ENCODE assay signal across 8 cellular contexts in genomic region chr16:88686439-88687253, GRCh38. TPM values are rescaled to one million over a fixed set of nuclear protein-coding genes. Genes with fewer than 3 reads are reported as not detected.
A peak's percentile ranks its signal among the peaks of the same experiment; 100 is the strongest.
DNase-seq lines count a peak whose midpoint lies in the region; ATAC-seq lines count a peak whose summit lies in the region.

Gene SNAI3, minus strand, starts transcription at chr16:88686507. Its CDS starts 101 bp downstream, at chr16:88686406.

- no peaks in the 10 kb centered on the region for H3K9me3 Mint-ChIP-seq in memory B cell

- peak within 1 kb of the TSS; percentile 25 to 43 for H3K9ac ChIP-seq in duodenal mucosa (ENCODE audit: low read depth in 1 of 2, low read length in 2 of 2)

- H3K36me3 ChIP-seq in duodenal mucosa (ENCODE audit: control insufficient read depth in 1 of 2, insufficient read depth in 2 of 2, low read length in 2 of 2): no peaks in the 10 kb centered on the region

- H3K4me3 ChIP-seq in duodenal mucosa (ENCODE audit: low read depth in 1 of 2, low read length in 2 of 2): peak within 1 kb of the TSS; percentile 70

- DNase-seq in A172 (ENCODE audit: low spot score) (peak; percentile 52), NCI-H446 treated with DMSO at 0.1 percent for 48 hours (lab: John Stamatoyannopoulos, UW) (peak; percentile 6), memory B cell (ENCODE audit: low spot score in 2 of 2) (peak; percentile 87)
- DNase-seq in activated CD4-positive, alpha-beta T cell treated with anti-CD3 and anti-CD28 coated beads, Interleukin-2, amount 50 U/mL, for 1 hour: peak; percentile 79
- DNase-seq in stimulated activated CD8-positive, alpha-beta memory T cell treated with anti-CD3 and anti-CD28 coated beads, Interleukin-12 subunit alpha, Interleukin-12 subunit beta, amount 100 ng/mL, for 24 hours (ENCODE audit: extremely low read depth): peak; percentile 67

- ATAC-seq in GM18517 (IDR thresholded peaks at IDR 0.05; ENCODE audit: unreplicated experiment) (peak; percentile 64), HG03097 (IDR thresholded peaks at IDR 0.05; ENCODE audit: low FRiP score, unreplicated experiment) (peak; percentile 51), memory B cell (ENCODE audit: low read depth) (peak; percentile 70)

- peaks cover 25% of the 10 kb centered on the region for H3K4me1 Mint-ChIP-seq in memory B cell

- no peak within 1 kb of the TSS for H3K27ac Mint-ChIP-seq in memory B cell

- H3K9me3 ChIP-seq in duodenal mucosa (ENCODE audit: control insufficient read depth in 1 of 2, low read length in 2 of 2): no peaks in the 10 kb centered on the region

- H3K27ac ChIP-seq in duodenal mucosa (ENCODE audit: low read depth, low read length): no peak within 1 kb of the TSS

- H3K4me1 ChIP-seq in duodenal mucosa (ENCODE audit: control insufficient read depth in 1 of 2, insufficient read depth in 2 of 2, low read length in 2 of 2): peaks cover 33 to 54% of the 10 kb centered on the region in 2 donors

- H3K4me3 Mint-ChIP-seq in memory B cell: peak within 1 kb of the TSS; percentile 88

- peaks cover 4 to 5% of the 10 kb centered on the region in 2 donors for H3K27me3 ChIP-seq in duodenal mucosa (ENCODE audit: control insufficient read depth in 1 of 2, insufficient read depth in 2 of 2, low read length in 2 of 2)

- H3K27me3 Mint-ChIP-seq in memory B cell: no peaks in the 10 kb centered on the region

- H3K36me3 Mint-ChIP-seq in memory B cell: no peaks in the 10 kb centered on the region

RNA-seq across cellular contexts. Expression of gene SNAI3, which starts in this region (rescaled TPM):
- not detected in 2 replicates for total RNA-seq in A172 (2014; rRNA removed; shearing (Covaris generic))

Comparison
In these comparisons a context has a peak if more than half of its experiments do, and no peak if none do; other contexts are left out.
1. Peak in DNase-seq in A172; RNA of the gene not detected or under 1 TPM.
2. DNase-seq: peak in every context shown above with its lines; median percentile 87 in memory B cell; 79 in activated CD4-positive, alpha-beta T cell treated with anti-CD3 and anti-CD28 coated beads, Interleukin-2, amount 50 U/mL, for 1 hour; 67 in stimulated activated CD8-positive, alpha-beta memory T cell treated with anti-CD3 and anti-CD28 coated beads, Interleukin-12 subunit alpha, Interleukin-12 subunit beta, amount 100 ng/mL, for 24 hours; 52 in A172; 6 in NCI-H446 treated with DMSO at 0.1 percent for 48 hours.